ENCODE assay signal across 25 cellular contexts in the genomic region with DNA sequence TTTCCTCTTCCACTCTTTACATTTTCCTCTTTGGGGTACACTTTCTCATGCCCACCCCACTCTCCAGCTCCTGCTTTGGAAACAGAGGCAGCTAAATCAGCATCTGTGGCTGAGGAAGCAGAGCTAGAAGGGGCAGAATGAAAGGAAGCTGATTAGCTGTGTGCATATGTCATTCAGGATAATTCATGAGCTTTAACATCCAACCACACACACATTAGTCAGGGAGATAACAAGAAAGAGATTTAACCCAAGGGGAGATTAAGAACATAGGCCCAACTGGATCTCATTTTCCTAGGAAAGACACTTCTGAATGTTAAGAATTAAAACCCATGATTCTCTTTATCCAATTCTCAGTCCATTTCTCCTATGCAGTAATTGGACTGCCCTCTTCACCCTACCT.
"Had no signal": no experiment of that assay in that cellular context is flagged by ENCODE, and none has a peak within 500 bp of the region (broad histone marks: within the 10 kb centered on the region; RNA-seq: fewer than 3 reads in every experiment).

No MANE protein-coding gene starts in this region.

- H3K27me3 Mint-ChIP-seq: brain; stimulated activated naive B cell treated with anti-CD40 and anti-IgM and Interleukin-4, amounts not matched to agents 10 μg/mL and 1 μg/mL and 100 μg/mL, for 72 hours had no signal

- H3K4me3 Mint-ChIP-seq: activated CD8-positive, alpha-beta T cell treated with anti-CD3 and anti-CD28 coated beads for 36 hours; brain; nephron; stimulated activated naive B cell treated with anti-CD40 and anti-IgM and Interleukin-4, amounts not matched to agents 10 μg/mL and 1 μg/mL and 100 μg/mL, for 72 hours; T-helper 17 cell had no signal

- DNase-seq: activated CD4-positive, alpha-beta T cell treated with anti-CD3 and anti-CD28 coated beads, Interleukin-2, amount 50 U/mL, for 1 hour; activated CD8-positive, alpha-beta T cell treated with anti-CD3 and anti-CD28 coated beads for 36 hours; activated naive CD4-positive, alpha-beta T cell; activated T-cell treated with anti-CD3 and anti-CD28 coated beads, Interleukin-2, amount 50 U/mL, for 48 hours; anterior cingulate cortex; cerebellar nuclear complex; colonic mucosa; dorsolateral prefrontal cortex; effector memory CD4-positive, alpha-beta T cell; left cardiac atrium; left ventricle myocardium superior; nucleus accumbens; pancreas; stimulated activated CD4-positive, alpha-beta T cell treated with anti-CD3 and anti-CD28 coated beads, Interleukin-15, amount 100 ng/mL, for 24 hours; stimulated activated CD4-positive, alpha-beta T cell treated with anti-CD3 and anti-CD28 coated beads, Interleukin-2, amount 100 ng/mL, for 24 hours; stimulated activated naive B cell treated with anti-CD40 and anti-IgM and Interleukin-4, amounts not matched to agents 10 μg/mL and 1 μg/mL and 100 μg/mL, for 72 hours; stomach; T-helper 17 cell; T1000; tibial artery; upper lobe of right lung had no signal

- H3K4me1 Mint-ChIP-seq: stimulated activated naive B cell treated with anti-CD40 and anti-IgM and Interleukin-4, amounts not matched to agents 10 μg/mL and 1 μg/mL and 100 μg/mL, for 72 hours; T-helper 17 cell had no signal

- H3K9me3 Mint-ChIP-seq: activated CD8-positive, alpha-beta T cell treated with anti-CD3 and anti-CD28 coated beads for 36 hours; activated naive CD4-positive, alpha-beta T cell treated with anti-CD3 and anti-CD28 coated beads, Interleukin-2, amount 50 U/mL, for 72 hours had no signal

- H3K27ac Mint-ChIP-seq: activated CD8-positive, alpha-beta T cell treated with anti-CD3 and anti-CD28 coated beads for 36 hours; activated naive CD4-positive, alpha-beta T cell treated with anti-CD3 and anti-CD28 coated beads, Interleukin-2, amount 50 U/mL, for 72 hours; nephron; stimulated activated naive B cell treated with anti-CD40 and anti-IgM and Interleukin-4, amounts not matched to agents 10 μg/mL and 1 μg/mL and 100 μg/mL, for 72 hours; T-helper 17 cell had no signal

- H3K36me3 Mint-ChIP-seq: brain; stimulated activated naive B cell treated with anti-CD40 and anti-IgM and Interleukin-4, amounts not matched to agents 10 μg/mL and 1 μg/mL and 100 μg/mL, for 72 hours had no signal

- ATAC-seq: activated CD8-positive, alpha-beta T cell treated with anti-CD3 and anti-CD28 coated beads for 36 hours; activated naive CD4-positive, alpha-beta T cell treated with anti-CD3 and anti-CD28 coated beads, Interleukin-2, amount 50 U/mL, for 72 hours; gastroesophageal sphincter; left cardiac atrium; left ventricle myocardium superior; pancreas; stimulated activated naive B cell treated with anti-CD40 and anti-IgM and Interleukin-4, amounts not matched to agents 10 μg/mL and 1 μg/mL and 100 μg/mL, for 72 hours; T-helper 17 cell; upper lobe of right lung had no signal
